In genomic region chr10:92813979-92814378, GRCh38 we compare ENCODE assay signal across 2 cellular contexts.
TF ChIP-seq lines count a peak whose summit lies in the region.

No MANE protein-coding gene starts in this region.

TF ChIP-seq in IMR-90, 13 proteins besides CTCF, POLR2A, EP300 and RAD21:
- TF ChIP-seq USF2 (IDR thresholded peaks at IDR 0.05; ENCODE audit: low read depth, low read length): no peak
- TF ChIP-seq ELK1 (IDR thresholded peaks at IDR 0.05; ENCODE audit: borderline replicate concordance, low read depth, low read length): no peak
- no peak for TF ChIP-seq CHD1 (IDR thresholded peaks at IDR 0.05; ENCODE audit: low read depth, low read length)
- no peak for TF ChIP-seq SMC3 (IDR thresholded peaks at IDR 0.05; ENCODE audit: low read depth, low read length)
- TF ChIP-seq MAFK (IDR thresholded peaks at IDR 0.05; ENCODE audit: low read depth, low read length): no peak
- no peak for TF ChIP-seq MAZ (IDR thresholded peaks at IDR 0.05; ENCODE audit: borderline replicate concordance, low read depth, low read length)

TF ChIP-seq in K562, 482 proteins besides CTCF, POLR2A, EP300 and RAD21:
- TF ChIP-seq KDM5B (IDR thresholded peaks at IDR 0.05; ENCODE audit: insufficient replicate concordance, low read depth, low read length) (no peak), BCL6 (CRISPR knock-in tag; IDR thresholded peaks at IDR 0.05) (no peak)
TF ChIP-seq in K562: peak in this region for 0.
